In genomic region chr17:48548687-48549621, GRCh38 we compare ENCODE assay signal across 1 cellular context.
TF ChIP-seq lines count a peak whose summit lies in the region.

No MANE protein-coding gene starts in this region.

TF ChIP-seq in K562, 482 proteins besides CTCF, POLR2A, EP300 and RAD21:
- TF ChIP-seq ZBTB5 (IDR thresholded peaks at IDR 0.05) = no peak
- no peak for TF ChIP-seq VEZF1 (CRISPR knock-in tag; IDR thresholded peaks at IDR 0.05)
- no peak for TF ChIP-seq CTCFL (IDR thresholded peaks at IDR 0.05; ENCODE audit: borderline replicate concordance, insufficient read depth, low read depth, low read length, poor library complexity, severe bottlenecking)
- TF ChIP-seq L3MBTL2 (IDR thresholded peaks at IDR 0.05) = 0 out of 2 replicates have a peak, but pooled peaks have one; percentile 12
- peak; percentile 56; the same call in 1 of the 2 replicates for TF ChIP-seq ESRRA (IDR thresholded peaks at IDR 0.05; ENCODE audit: borderline replicate concordance, low read depth)
- TF ChIP-seq ZNF639 (CRISPR knock-in tag; conservative IDR thresholded peaks at IDR 0.05 in 1 of 2, IDR thresholded peaks at IDR 0.05 in 1 of 2) = no peak
- TF ChIP-seq DEAF1 (CRISPR knock-in tag; IDR thresholded peaks at IDR 0.05) = no peak
- TF ChIP-seq UBTF (IDR thresholded peaks at IDR 0.05; ENCODE audit: borderline replicate concordance in 1 of 2, low read depth in 2 of 2, low read length in 2 of 2) = 0 out of 4 replicates have a peak, but pooled peaks of 1 of the 2 experiments have one; percentile 20
- no peak for TF ChIP-seq ZNF212 (CRISPR knock-in tag; IDR thresholded peaks at IDR 0.05)
- TF ChIP-seq KDM5B (IDR thresholded peaks at IDR 0.05; ENCODE audit: insufficient replicate concordance, low read depth, low read length) = peak; percentile 5
- TF ChIP-seq SMAD4 (CRISPR knock-in tag; conservative IDR thresholded peaks at IDR 0.05) = 0 out of 2 replicates have a peak, but pooled peaks have one; percentile 27
- peak; percentile 25; the same call in 1 of the 2 replicates for TF ChIP-seq ZNF592 (IDR thresholded peaks at IDR 0.05)
- TF ChIP-seq ZNF395 (CRISPR knock-in tag; IDR thresholded peaks at IDR 0.05) = 0 out of 2 replicates have a peak, but pooled peaks have one; percentile 12
- peak; percentile 29 for TF ChIP-seq POLR2B (IDR thresholded peaks at IDR 0.05; ENCODE audit: low read depth, partially characterized antibody)
- 0 out of 2 replicates have a peak, but pooled peaks have one; percentile 13 for TF ChIP-seq PKNOX1 (IDR thresholded peaks at IDR 0.05)
- TF ChIP-seq ZBTB49 (CRISPR knock-in tag; IDR thresholded peaks at IDR 0.05; ENCODE audit: borderline replicate concordance) = no peak
- no peak for TF ChIP-seq SIN3A (IDR thresholded peaks at IDR 0.05; ENCODE audit: borderline replicate concordance in 2 of 2, control insufficient read depth in 1 of 2, low read depth in 2 of 2, low read length in 2 of 2)
- TF ChIP-seq ZNF79 (CRISPR knock-in tag; IDR thresholded peaks at IDR 0.05; ENCODE audit: low read depth) = no peak
- TF ChIP-seq PYGO2 (tag; IDR thresholded peaks at IDR 0.05) = no peak
- no peak for TF ChIP-seq ZNF589 (CRISPR knock-in tag; IDR thresholded peaks at IDR 0.05; ENCODE audit: low read depth)
- TF ChIP-seq NONO (IDR thresholded peaks at IDR 0.05; ENCODE audit: low read depth in 2 of 2, low read length in 1 of 2) = no peak
- TF ChIP-seq PML (IDR thresholded peaks at IDR 0.05; ENCODE audit: low read length) = peak; percentile 11; the same call in 1 of the 2 replicates
- TF ChIP-seq NR0B1 (IDR thresholded peaks at IDR 0.05; ENCODE audit: partially characterized antibody) = no peak
TF ChIP-seq in K562: peak in this region for 10.
